ENCODE assay signal across 19 cellular contexts in the genomic region with DNA sequence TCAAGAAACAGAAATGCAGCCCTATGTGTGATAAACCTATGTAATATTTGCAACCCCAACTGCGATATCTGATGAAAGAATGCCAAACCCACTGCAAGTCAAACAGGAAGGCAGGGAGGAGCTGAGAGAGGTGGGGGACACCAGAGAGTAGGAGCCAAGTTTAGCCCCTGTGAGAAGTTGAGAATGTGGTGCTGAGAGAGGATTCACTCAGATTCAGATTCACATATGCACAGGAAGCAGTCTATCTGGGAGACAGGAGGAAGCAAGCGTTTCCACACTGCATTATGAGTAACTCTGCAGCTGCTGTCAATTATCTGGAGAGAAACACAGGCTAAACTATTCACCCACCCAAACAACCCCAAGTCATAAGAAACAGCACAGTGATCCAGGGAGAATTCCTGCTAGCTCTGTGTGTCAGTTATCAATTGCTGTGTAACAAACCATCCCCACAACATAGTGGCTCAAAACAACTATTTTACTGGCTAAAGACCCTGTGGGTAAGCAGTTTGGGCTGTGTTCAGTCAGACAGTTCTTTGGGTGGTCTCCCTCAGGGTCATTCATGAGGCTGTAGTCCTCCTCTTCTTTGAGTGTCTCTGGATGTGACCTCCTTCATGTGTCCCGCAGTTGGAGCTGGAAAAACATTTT.
A peak's percentile ranks its signal among the peaks of the same experiment; 100 is the strongest.
DNase-seq lines count a peak whose midpoint lies in the region; ATAC-seq, FAIRE-seq and TF ChIP-seq lines count a peak whose summit lies in the region.
"Had no signal": no experiment of that assay in that cellular context is flagged by ENCODE, and none has a peak within 500 bp of the region (broad histone marks: within the 10 kb centered on the region; RNA-seq: fewer than 3 reads in every experiment).

No MANE protein-coding gene starts in this region.

- H3K4me1 Mint-ChIP-seq in mesothelial cell of epicardium = peaks cover 67% of the 10 kb centered on the region

- no peaks in the 10 kb centered on the region for H3K36me3 Mint-ChIP-seq in mesothelial cell of epicardium
- H3K36me3 Mint-ChIP-seq: IgD-negative memory B cell had no signal

- CTCF ChIA-PET in GM12878 (lab: Yijun Ruan, JAX) = interaction anchor here (0.6 kb wide), 1 partner anchor 29 kb away, joined by 3 read pairs; no protein-coding TSS in a partner anchor

- POLR2A ChIA-PET in GM12878 (lab: Charles Lee) = no interaction called here

- DNase-seq in AG20443 (ENCODE audit: low spot score) (peak; percentile 45), HS-5 (ENCODE audit: low read depth) (peak; percentile 68), GM12878 (ENCODE audit: low read depth, low spot score) (no peak), mesothelial cell of epicardium (ENCODE audit: low spot score in 2 of 2, unreplicated experiment in 2 of 2) (no peak), germinal center (ENCODE audit: low spot score) (no peak), HUDEP-2 (lab: John Stamatoyannopoulos, UW; ENCODE audit: unreplicated experiment in 76 of 76) (no peak), foreskin melanocyte (no peak)
- DNase-seq in activated CD8-positive, alpha-beta memory T cell treated with anti-CD3 and anti-CD28 coated beads, Interleukin-2, amount 50 U/mL, for 48 hours = no peak
- DNase-seq: activated CD4-positive, alpha-beta T cell treated with anti-CD3 and anti-CD28 coated beads, Interleukin-2, amount 10 ng/mL, durations not matched to agents 7 days and 5 days; activated T-cell treated with anti-CD3 and anti-CD28 coated beads, Interleukin-2, amount 50 U/mL, for 48 hours; amniotic stem cell; C1 segment of cervical spinal cord; DMS79 treated with DMSO at 0.1 percent for 48 hours; kidney; NCI-H146; NCI-H526; transverse colon had no signal

- no peaks in the 10 kb centered on the region for H3K79me2 ChIP-seq in GM12878 (ENCODE audit: control insufficient read depth, insufficient read depth, low read length)

- TF ChIP-seq POLR2A in GM12878 (IDR thresholded peaks at IDR 0.05; ENCODE audit: low read depth, low read length) = no peak

- H3K4me3 ChIP-seq in GM12878 = no peak overlapping the region
- H3K4me3 ChIP-seq: transverse colon had no signal

- H3K4me3 Mint-ChIP-seq in mesothelial cell of epicardium = no peak overlapping the region
- H3K4me3 Mint-ChIP-seq: activated CD4-positive, alpha-beta T cell treated with anti-CD3 and anti-CD28 coated beads, Interleukin-2, amount 10 ng/mL, durations not matched to agents 7 days and 5 days; IgD-negative memory B cell; T-helper 2 cell treated with Interferon-gamma antibody and Interleukin-4, amounts not matched to agents 5 μg/mL and 100 μg/mL, for 36 hours had no signal

- RAD21 ChIA-PET in GM12878 (lab: Charles Lee; ENCODE audit: unreplicated experiment) = no interaction called here

- no peak for ATAC-seq in GM12878

- no peak overlapping the region for H3K9ac ChIP-seq in GM12878 (ENCODE audit: control insufficient read depth, insufficient read depth, low read length)

- SMC1A ChIA-PET in GM12878 (lab: Charles Lee; ENCODE audit: uncharacterized antibody, unreplicated experiment) = interaction anchor here (1.3 kb wide), 1 partner anchor 14 kb away, joined by 3 read pairs; no protein-coding TSS in a partner anchor

- no peaks in the 10 kb centered on the region for H3K36me3 ChIP-seq in GM12878 (ENCODE audit: control insufficient read depth in 2 of 2, insufficient read depth in 2 of 2, low read length in 1 of 2)
- H3K36me3 ChIP-seq: transverse colon had no signal

- no peaks in the 10 kb centered on the region; the same call in 1 of the 3 replicates for H3K9me3 ChIP-seq in GM12878 (replicated peaks; ENCODE audit: control insufficient read depth, insufficient read depth, low read length)
- H3K9me3 ChIP-seq: transverse colon had no signal

- BruUV-seq in GM12878 (replicated peaks; lab: Mats Ljungman, UMichigan) = no TSS peak

- peak overlapping the region; percentile 51 for H3K27ac ChIP-seq in GM12878 (ENCODE audit: control insufficient read depth, insufficient read depth)
- H3K27ac ChIP-seq: transverse colon had no signal

- peaks cover 41% of the 10 kb centered on the region for H3K4me1 ChIP-seq in GM12878 (ENCODE audit: control insufficient read depth, insufficient read depth, low read length)

- 75% methylated on average over 3 of the region's 3 CpGs for WGBS in GM12878 (ENCODE audit: insufficient coverage, insufficient replicate concordance, low lambda C conversion rate, missing lambda C conversion rate)

- in situ Hi-C loops in GM12878 (cut with MboI) = loop anchor here (25.0 kb wide), 1 partner anchor 418 kb away; the partner anchor contains the start of genes BRIX1 and RAD1

- H3K27me3 Mint-ChIP-seq in mesothelial cell of epicardium (ENCODE audit: low read depth) = no peaks in the 10 kb centered on the region
- H3K27me3 Mint-ChIP-seq: activated CD4-positive, alpha-beta T cell treated with anti-CD3 and anti-CD28 coated beads, Interleukin-2, amount 10 ng/mL, durations not matched to agents 7 days and 5 days had no signal

- H3K27me3 ChIP-seq in GM12878 (replicated peaks in 1 of 2; ENCODE audit: control insufficient read depth in 2 of 2, insufficient read depth in 2 of 2, low read length in 1 of 2) = no peaks in the 10 kb centered on the region; a peak in 1 of 4 replicates
- H3K27me3 ChIP-seq: transverse colon had no signal

- H3K4me2 ChIP-seq in GM12878 (ENCODE audit: control insufficient read depth, insufficient read depth) = 0 out of 2 replicates have a peak overlapping the region, but pooled peaks have one; percentile 22

- no peak for TF ChIP-seq RAD21 in GM12878 (IDR thresholded peaks at IDR 0.05; ENCODE audit: insufficient read depth, low read depth, low read length)

- peak overlapping the region; percentile 95 for H3K27ac Mint-ChIP-seq in mesothelial cell of epicardium
- H3K27ac Mint-ChIP-seq: activated CD4-positive, alpha-beta T cell treated with anti-CD3 and anti-CD28 coated beads, Interleukin-2, amount 10 ng/mL, durations not matched to agents 7 days and 5 days; IgD-negative memory B cell; T-helper 2 cell treated with Interferon-gamma antibody and Interleukin-4, amounts not matched to agents 5 μg/mL and 100 μg/mL, for 36 hours had no signal

- no peak overlapping the region for H2AFZ ChIP-seq in GM12878 (ENCODE audit: control insufficient read depth, low read depth, low read length)

- no peak for TF ChIP-seq EP300 in GM12878 (IDR thresholded peaks at IDR 0.05; ENCODE audit: borderline replicate concordance in 1 of 2, control insufficient read depth in 1 of 2, low read depth in 2 of 2, low read length in 2 of 2)

- FAIRE-seq in GM12878 (lab: Jason Lieb, UNC) = no peak
- FAIRE-seq: kidney had no signal

- no peak for TF ChIP-seq CTCF in GM12878 (IDR thresholded peaks at IDR 0.05 in 2 of 3, conservative IDR thresholded peaks at IDR 0.05 in 1 of 3; ENCODE audit: control insufficient read depth in 2 of 3, extremely low read depth in 1 of 3, insufficient read depth in 1 of 3, low read depth in 3 of 3, low read length in 3 of 3)
- TF ChIP-seq CTCF in mesothelial cell of epicardium (IDR thresholded peaks at IDR 0.05; ENCODE audit: unreplicated experiment) = no peak

- no peaks in the 10 kb centered on the region for H4K20me1 ChIP-seq in GM12878 (ENCODE audit: control insufficient read depth, insufficient read depth)

- intact Hi-C loops in GM12878 (cut with micrococcal nuclease; ENCODE audit: unreplicated experiment) = no loop called here

- H3K9me3 Mint-ChIP-seq in mesothelial cell of epicardium = peaks cover 4% of the 10 kb centered on the region
- H3K9me3 Mint-ChIP-seq: activated CD4-positive, alpha-beta T cell treated with anti-CD3 and anti-CD28 coated beads, Interleukin-2, amount 10 ng/mL, durations not matched to agents 7 days and 5 days; T-helper 2 cell treated with Interferon-gamma antibody and Interleukin-4, amounts not matched to agents 5 μg/mL and 100 μg/mL, for 36 hours had no signal

TF ChIP-seq in GM12878, 131 proteins besides CTCF, POLR2A, EP300 and RAD21:
- TF ChIP-seq BMI1 (IDR thresholded peaks at IDR 0.05; ENCODE audit: borderline replicate concordance) (no peak), ATF2 (IDR thresholded peaks at IDR 0.05; ENCODE audit: low read length) (peak; percentile 48), IRF3 (IDR thresholded peaks at IDR 0.05) (no peak), ZNF207 (IDR thresholded peaks at IDR 0.05; ENCODE audit: borderline replicate concordance) (no peak), BACH1 (IDR thresholded peaks at IDR 0.05; ENCODE audit: borderline replicate concordance) (no peak), POU2F2 (IDR thresholded peaks at IDR 0.05; ENCODE audit: borderline replicate concordance, low read depth, low read length) (no peak)
TF ChIP-seq in GM12878: peak in this region for 1.

Comparison
In these comparisons a context has a peak if more than half of its experiments do, and no peak if none do; other contexts are left out.
1. DNase-seq: peak in AG20443 (single experiment) and HS-5 (single experiment); none in GM12878 (single experiment), mesothelial cell of epicardium (0 of 2), germinal center (single experiment), activated CD8-positive, alpha-beta memory T cell treated with anti-CD3 and anti-CD28 coated beads, Interleukin-2, amount 50 U/mL, for 48 hours (single experiment), HUDEP-2 (0 of 76) and foreskin melanocyte (single experiment).